Comparison of ENCODE assay signal across 8 cellular contexts in genomic region chr11:18633256-18634139, GRCh38. TPM values are rescaled to one million over a fixed set of nuclear protein-coding genes. Genes with fewer than 3 reads are reported as not detected.
A peak's percentile ranks its signal among the peaks of the same experiment; 100 is the strongest.
DNase-seq lines count a peak whose midpoint lies in the region; ATAC-seq and TF ChIP-seq lines count a peak whose summit lies in the region.

No MANE protein-coding gene starts in this region.

- H3K27ac Mint-ChIP-seq in activated naive CD4-positive, alpha-beta T cell treated with anti-CD3 and anti-CD28 coated beads for 36 hours: peak overlapping the region; percentile 96
- H3K27ac Mint-ChIP-seq in natural killer cell: peak overlapping the region; percentile 98 to 99

- peak; percentile 52 for ATAC-seq in HG02763 (IDR thresholded peaks at IDR 0.05; ENCODE audit: unreplicated experiment)
- ATAC-seq in Panc1: no peak
- ATAC-seq in natural killer cell: no peak

- H3K27ac ChIP-seq in Panc1 (ENCODE audit: low read length) (peak overlapping the region; percentile 93), duodenal mucosa (ENCODE audit: low read depth, low read length) (peak overlapping the region; percentile 78)

- peaks cover 8% of the 10 kb centered on the region for H3K4me1 ChIP-seq in Panc1 (ENCODE audit: control insufficient read depth, insufficient read depth, low read length)
- H3K4me1 ChIP-seq in duodenal mucosa (ENCODE audit: control insufficient read depth in 1 of 2, insufficient read depth in 2 of 2, low read length in 2 of 2): peaks cover 9 to 16% of the 10 kb centered on the region in 2 donors

- H3K36me3 Mint-ChIP-seq in activated naive CD4-positive, alpha-beta T cell treated with anti-CD3 and anti-CD28 coated beads for 36 hours (ENCODE audit: low read depth): no peaks in the 10 kb centered on the region
- no peaks in the 10 kb centered on the region for H3K36me3 Mint-ChIP-seq in natural killer cell

- in situ Hi-C loops in Panc1 (cut with HindIII; ENCODE audit: low pct_unique_long_range_greater_than_20kb, low sequenced_read_pairs): no loop called here

- H3K27me3 ChIP-seq in Panc1 (ENCODE audit: control insufficient read depth, insufficient read depth, low read length) (no peaks in the 10 kb centered on the region), duodenal mucosa (ENCODE audit: control insufficient read depth in 1 of 2, insufficient read depth in 2 of 2, low read length in 2 of 2) (no peaks in the 10 kb centered on the region)

- H3K4me1 Mint-ChIP-seq in activated naive CD4-positive, alpha-beta T cell treated with anti-CD3 and anti-CD28 coated beads for 36 hours (ENCODE audit: low read depth): peaks cover 34% of the 10 kb centered on the region
- peaks cover 35% of the 10 kb centered on the region in 2 donors for H3K4me1 Mint-ChIP-seq in natural killer cell

- POLR2A ChIA-PET in Panc1 (lab: Charles Lee): interaction anchor here (0.5 to 0.7 kb wide), 4 partner anchors 89 to 1509 kb away, joined by 3 to 4 read pairs (median 3); no protein-coding TSS in a partner anchor

- peak overlapping the region; percentile 92 to 97 for H3K9ac ChIP-seq in duodenal mucosa (ENCODE audit: low read depth in 1 of 2, low read length in 2 of 2)

- no peaks in the 10 kb centered on the region for H3K9me3 ChIP-seq in Panc1 (ENCODE audit: control insufficient read depth, insufficient read depth, low read depth, low read length)
- H3K9me3 ChIP-seq in duodenal mucosa (ENCODE audit: control insufficient read depth in 1 of 2, low read length in 2 of 2): no peaks in the 10 kb centered on the region

- H3K9me3 Mint-ChIP-seq in activated naive CD4-positive, alpha-beta T cell treated with anti-CD3 and anti-CD28 coated beads for 36 hours: no peaks in the 10 kb centered on the region
- H3K9me3 Mint-ChIP-seq in natural killer cell: no peaks in the 10 kb centered on the region

- CTCF ChIA-PET in activated naive CD4-positive, alpha-beta T cell treated with anti-CD3 and anti-CD28 coated beads for 36 hours (lab: Charles Lee): interaction anchor here (0.5 to 3.4 kb wide), 11 partner anchors 9 to 518 kb away, joined by 3 to 15 read pairs (median 3); no protein-coding TSS in a partner anchor
- CTCF ChIA-PET in Panc1 (lab: Charles Lee): interaction anchor here (0.9 kb wide), 1 partner anchor 88 kb away, joined by 3 read pairs; no protein-coding TSS in a partner anchor

- TF ChIP-seq CTCF in Panc1 (IDR thresholded peaks at IDR 0.05): no peak
- TF ChIP-seq CTCF in natural killer cell (IDR thresholded peaks at IDR 0.05): no peak

- peak overlapping the region; percentile 87 for H3K4me3 Mint-ChIP-seq in activated naive CD4-positive, alpha-beta T cell treated with anti-CD3 and anti-CD28 coated beads for 36 hours
- H3K4me3 Mint-ChIP-seq in natural killer cell: peak overlapping the region; percentile 93

- H3K36me3 ChIP-seq in Panc1 (ENCODE audit: control insufficient read depth, insufficient read depth, low read length): peaks cover 4% of the 10 kb centered on the region; the same call in 1 of the 2 replicates
- no peaks in the 10 kb centered on the region for H3K36me3 ChIP-seq in duodenal mucosa (ENCODE audit: control insufficient read depth in 1 of 2, insufficient read depth in 2 of 2, low read length in 2 of 2)

- intact Hi-C loops in activated naive CD4-positive, alpha-beta T cell treated with anti-CD3 and anti-CD28 coated beads for 36 hours (cut with micrococcal nuclease): loop anchor here (1.0 to 5.0 kb wide), 13 partner anchors 17 to 620 kb away; partner anchors contain the start of genes E2F8, GTF2H1, HPS5 and SERGEF
- intact Hi-C loops in Panc1 (cut with micrococcal nuclease; ENCODE audit: unreplicated experiment): no loop called here
- intact Hi-C loops in natural killer cell (cut with micrococcal nuclease): loop anchor here (1.0 to 10.0 kb wide), 7 partner anchors 15 to 311 kb away; partner anchors contain the start of genes GTF2H1, HPS5, IGSF22 and LDHA

- TSS peak; percentile 88 for BruUV-seq in Panc1 (replicated peaks; lab: Mats Ljungman, UMichigan)

- H3K4me3 ChIP-seq in Panc1 (ENCODE audit: low read depth in 2 of 2, low read length in 2 of 2): peak overlapping the region; percentile 97 to 99
- peak overlapping the region; percentile 82 to 95 for H3K4me3 ChIP-seq in duodenal mucosa (ENCODE audit: low read depth in 1 of 2, low read length in 2 of 2)

- peak; percentile 45 for DNase-seq in activated naive CD4-positive, alpha-beta T cell treated with anti-CD3 and anti-CD28 coated beads for 36 hours
- no peak for DNase-seq in activated naive CD4-positive, alpha-beta T cell treated with anti-CD3 and anti-CD28 coated beads, Interleukin-2, amount 50 U/mL, for 16 hours
- no peak for DNase-seq in Panc1 (ENCODE audit: low read depth, low spot score)
- DNase-seq in natural killer cell: no peak
- no peak for DNase-seq in NCI-H510A (lab: John Stamatoyannopoulos, UW)
- DNase-seq in NCI-H2196 (lab: John Stamatoyannopoulos, UW; ENCODE audit: unreplicated experiment): no peak

- H3K27me3 Mint-ChIP-seq in activated naive CD4-positive, alpha-beta T cell treated with anti-CD3 and anti-CD28 coated beads for 36 hours (ENCODE audit: low read depth): no peaks in the 10 kb centered on the region
- no peaks in the 10 kb centered on the region for H3K27me3 Mint-ChIP-seq in natural killer cell (ENCODE audit: low read depth in 2 of 2)

RNA-seq across cellular contexts. Expression of gene SPTY2D1, which starts 0.6 kb away (rescaled TPM):
- total RNA-seq in activated naive CD4-positive, alpha-beta T cell treated with anti-CD3 and anti-CD28 coated beads for 36 hours: 10 to 100 TPM; 13.9 to 15.0 TPM
- total RNA-seq in Panc1 (2021; ENCODE audit: unreplicated experiment) (14.8 TPM), natural killer cell (10 to 100 TPM; 58.6 to 62.5 (median 62.0) TPM)
- polyA plus RNA-seq in Panc1 (2012; ENCODE audit: insufficient read length): 7.0 TPM

RNA-seq across cellular contexts. Expression of gene MISFA, which starts 33.9 kb away (rescaled TPM):
- 1 to 10 TPM in 1 of 2 experiments, under 1 TPM in 1; 0.67 to 1.0 TPM for total RNA-seq in activated naive CD4-positive, alpha-beta T cell treated with anti-CD3 and anti-CD28 coated beads for 36 hours
- total RNA-seq in Panc1 (2021; ENCODE audit: unreplicated experiment) (5.0 TPM), natural killer cell (1 to 10 TPM; 2.2 to 3.5 (median 2.2) TPM)
- polyA plus RNA-seq in Panc1 (2012; ENCODE audit: insufficient read length): 4.1 TPM

RNA-seq across cellular contexts. Expression of gene UEVLD, which starts 45.0 kb away (rescaled TPM):
- total RNA-seq in activated naive CD4-positive, alpha-beta T cell treated with anti-CD3 and anti-CD28 coated beads for 36 hours: 1 to 10 TPM; 8.9 to 9.2 TPM
- total RNA-seq in Panc1 (2021; ENCODE audit: unreplicated experiment) (26.7 TPM), natural killer cell (10 to 100 TPM; 13.6 to 17.8 (median 15.6) TPM)
- polyA plus RNA-seq in Panc1 (2012; ENCODE audit: insufficient read length): 16.2 TPM
